8 cellular contexts compared by ENCODE assay signal in the genomic region with DNA sequence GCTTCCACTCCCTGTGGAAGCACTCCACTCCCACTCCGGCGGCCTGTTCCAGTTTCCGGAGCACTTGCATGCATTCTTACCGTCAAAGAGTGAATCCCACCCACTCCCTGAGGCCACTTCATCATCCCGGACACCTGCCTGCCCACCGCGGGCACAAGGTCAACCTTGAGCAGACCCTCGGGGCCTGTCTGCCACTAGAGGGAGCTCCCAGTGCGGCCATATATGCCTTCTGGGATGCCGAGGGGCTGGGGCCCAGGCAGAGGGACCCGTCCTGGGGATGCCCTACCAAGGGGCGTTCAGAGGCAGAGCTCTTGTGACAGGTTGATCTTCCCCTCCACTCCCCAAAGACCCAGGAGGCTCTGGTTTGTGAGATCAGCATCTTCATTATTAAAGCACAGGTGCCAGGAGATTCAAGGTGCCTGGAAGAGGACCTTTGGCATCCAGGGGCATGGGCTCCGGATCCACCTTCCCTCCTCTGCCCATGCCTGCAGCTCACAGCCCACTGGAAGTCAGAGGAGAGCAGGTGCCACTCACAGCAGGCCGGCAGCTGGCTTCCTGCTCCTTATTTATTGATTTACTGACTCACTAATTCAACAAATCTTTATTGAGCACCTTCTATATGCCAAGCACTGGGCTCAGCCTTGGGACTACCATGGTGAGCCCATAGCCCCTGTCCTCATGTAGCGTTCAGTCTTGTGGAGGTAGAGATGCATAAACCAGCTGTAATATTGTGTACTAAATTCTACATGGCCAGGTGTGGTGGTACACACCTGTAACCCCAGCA. TPM values are rescaled to one million over a fixed set of nuclear protein-coding genes. Genes with fewer than 3 reads are reported as not detected.
A peak's percentile ranks its signal among the peaks of the same experiment; 100 is the strongest.
DNase-seq lines count a peak whose midpoint lies in the region; TF ChIP-seq lines count a peak whose summit lies in the region.

No MANE protein-coding gene starts in this region.

- no peak overlapping the region for H3K4me3 ChIP-seq in ovary

- in situ Hi-C loops in G401 (cut with HindIII; ENCODE audit: low sequenced_read_pairs), result no loop called here

- H3K4me1 ChIP-seq in ovary (ENCODE audit: insufficient read depth), result no peaks in the 10 kb centered on the region

- no peak overlapping the region for H3K27ac ChIP-seq in ovary

- 20 to 26% (median 21%) methylated on average over 15 of the region's 15 CpGs for WGBS in ovary, 3 donors

- H3K9me3 ChIP-seq in ovary, result no peaks in the 10 kb centered on the region

- no peaks in the 10 kb centered on the region for H3K27me3 ChIP-seq in ovary

- DNase-seq in G401 (ENCODE audit: low spot score) (peak; percentile 8), NCI-H146 treated with DMSO at 0.1 percent for 48 hours (lab: John Stamatoyannopoulos, UW; ENCODE audit: unreplicated experiment) (peak; percentile 3), islet precursor cell (peak; percentile 74), NCI-H774 (lab: John Stamatoyannopoulos, UW) (no peak), ovary (no peak)
- peak; percentile 6 to 8 for DNase-seq in activated T-helper 1 cell treated with anti-CD3 and anti-CD28 coated beads, Interleukin-2, amount 50 U/mL, for 16 hours (ENCODE audit: low read depth in 1 of 2, low spot score in 1 of 2)
- DNase-seq in stimulated activated naive CD4-positive, alpha-beta T cell treated with Interleukin-2 at 50 U/mL for 16 hours (lab: John Stamatoyannopoulos, UW), result peak; percentile 13
- no peak for DNase-seq in effector CD4-positive, alpha-beta T cell

- no peak for TF ChIP-seq POLR2A in ovary (IDR thresholded peaks at IDR 0.05)

- TF ChIP-seq CTCF in ovary (IDR thresholded peaks at IDR 0.05), result no peak

- intact Hi-C loops in ovary (cut with DNase I), result no loop called here

- H3K36me3 ChIP-seq in ovary, result no peaks in the 10 kb centered on the region

- TF ChIP-seq EP300 in ovary (IDR thresholded peaks at IDR 0.05), result no peak

RNA-seq across cellular contexts. Expression of a gene that starts 47.3 kb away (rescaled TPM):
- total RNA-seq in G401 (2014; rRNA removed; shearing (Covaris generic)), result 10.8 and 16.2 TPM in 2 replicates
- 10 to 100 TPM; 10.1 to 26.2 (median 22.0) TPM for total RNA-seq in ovary
- 10 to 100 TPM; 14.9 to 15.5 TPM for polyA plus RNA-seq in ovary

RNA-seq across cellular contexts. Expression of a gene that starts 58.0 kb away (rescaled TPM):
- 21.5 and 26.7 TPM in 2 replicates for total RNA-seq in G401 (2014; rRNA removed; shearing (Covaris generic))
- total RNA-seq in ovary, result 10 to 100 TPM; 11.7 to 32.4 (median 21.3) TPM
- polyA plus RNA-seq in ovary, result 10 to 100 TPM; 12.1 to 27.9 TPM

Comparison
In these comparisons a context has a peak if more than half of its experiments do, and no peak if none do; other contexts are left out.
1. DNase-seq: peak in G401 (single experiment), NCI-H146 treated with DMSO at 0.1 percent for 48 hours (single experiment), activated T-helper 1 cell treated with anti-CD3 and anti-CD28 coated beads, Interleukin-2, amount 50 U/mL, for 16 hours (2 of 2), islet precursor cell (single experiment) and stimulated activated naive CD4-positive, alpha-beta T cell treated with Interleukin-2 at 50 U/mL for 16 hours (single experiment); none in NCI-H774 (single experiment), ovary (0 of 5) and effector CD4-positive, alpha-beta T cell (single experiment).